ENCODE assay signal across 1 cellular context in genomic region chr7:139915301-139915863, GRCh38.
A peak's percentile ranks its signal among the peaks of the same experiment; 100 is the strongest.
TF ChIP-seq lines count a peak whose summit lies in the region.

No MANE protein-coding gene starts in this region.

TF ChIP-seq in K562, 482 proteins besides CTCF, POLR2A, EP300 and RAD21 (continued from another document and continues in another):
- TF ChIP-seq ZNF318 (IDR thresholded peaks at IDR 0.05; ENCODE audit: borderline replicate concordance in 1 of 2, low read depth in 1 of 2) (no peak), SRSF7 (optimal IDR thresholded peaks at IDR 0.05; ENCODE audit: low read depth, low read length) (no peak), SPI1 (IDR thresholded peaks at IDR 0.05; ENCODE audit: borderline replicate concordance, low read depth, low read length) (no peak), TCF15 (CRISPR knock-in tag; IDR thresholded peaks at IDR 0.05) (no peak), ZNF57 (CRISPR knock-in tag; IDR thresholded peaks at IDR 0.05) (no peak), BRD4 (IDR thresholded peaks at IDR 0.05) (no peak), CHD1 (IDR thresholded peaks at IDR 0.05; ENCODE audit: low read length) (peak; percentile 44), HDAC3 (IDR thresholded peaks at IDR 0.05; ENCODE audit: borderline replicate concordance, partially characterized antibody) (no peak), JUN (IDR thresholded peaks at IDR 0.05; ENCODE audit: borderline replicate concordance, low read depth, low read length) (peak; percentile 31; the same call in 1 of the 2 replicates), JUN (CRISPR knock-in tag; IDR thresholded peaks at IDR 0.05; ENCODE audit: borderline replicate concordance) (no peak), CBX1 (IDR thresholded peaks at IDR 0.05; ENCODE audit: low read depth) (0 out of 2 replicates have a peak, but pooled peaks have one; percentile 5), ERF (CRISPR knock-in tag; IDR thresholded peaks at IDR 0.05) (0 out of 2 replicates have a peak, but pooled peaks have one; percentile 53), HBP1 (CRISPR knock-in tag; IDR thresholded peaks at IDR 0.05) (no peak), ZBTB17 (CRISPR knock-in tag; IDR thresholded peaks at IDR 0.05) (no peak), GATA2 (CRISPR knock-in tag; IDR thresholded peaks at IDR 0.05) (no peak), DEAF1 (CRISPR knock-in tag; IDR thresholded peaks at IDR 0.05) (no peak), ARHGAP35 (IDR thresholded peaks at IDR 0.05; ENCODE audit: partially characterized antibody) (no peak), CEBPG (CRISPR knock-in tag; IDR thresholded peaks at IDR 0.05) (no peak), CEBPG (tag; conservative IDR thresholded peaks at IDR 0.05 in 1 of 2, IDR thresholded peaks at IDR 0.05 in 1 of 2) (peak in 1 of 2 experiments; percentile 70; a peak in 1 of 4 replicates), TSHZ1 (CRISPR knock-in tag; IDR thresholded peaks at IDR 0.05) (no peak), GTF2A2 (tag; IDR thresholded peaks at IDR 0.05) (peak; percentile 76), ZNF253 (CRISPR knock-in tag; conservative IDR thresholded peaks at IDR 0.05) (no peak), ZNF133 (CRISPR knock-in tag; IDR thresholded peaks at IDR 0.05) (no peak), ZNF174 (CRISPR knock-in tag; IDR thresholded peaks at IDR 0.05) (no peak), TCF3 (CRISPR knock-in tag; IDR thresholded peaks at IDR 0.05) (no peak), CREB3 (tag; conservative IDR thresholded peaks at IDR 0.05; ENCODE audit: low read depth) (no peak), PML (IDR thresholded peaks at IDR 0.05; ENCODE audit: low read length) (no peak), TCFL5 (CRISPR knock-in tag; conservative IDR thresholded peaks at IDR 0.05) (no peak), RBFOX2 (IDR thresholded peaks at IDR 0.05; ENCODE audit: low read depth, low read length) (no peak), HSF4 (CRISPR knock-in tag; IDR thresholded peaks at IDR 0.05; ENCODE audit: borderline replicate concordance) (0 out of 2 replicates have a peak, but pooled peaks have one; percentile 69), SMAD3 (CRISPR knock-in tag; conservative IDR thresholded peaks at IDR 0.05) (no peak), NR1H2 (CRISPR knock-in tag; IDR thresholded peaks at IDR 0.05) (no peak), MAFF (IDR thresholded peaks at IDR 0.05; ENCODE audit: low read length) (no peak), ZNF24 (IDR thresholded peaks at IDR 0.05) (no peak), FOXA3 (CRISPR knock-in tag; conservative IDR thresholded peaks at IDR 0.05 in 1 of 2, IDR thresholded peaks at IDR 0.05 in 1 of 2) (peak in 1 of 2 experiments; percentile 81; a peak in 3 of 4 replicates)
- TF ChIP-seq, protein P1, sequence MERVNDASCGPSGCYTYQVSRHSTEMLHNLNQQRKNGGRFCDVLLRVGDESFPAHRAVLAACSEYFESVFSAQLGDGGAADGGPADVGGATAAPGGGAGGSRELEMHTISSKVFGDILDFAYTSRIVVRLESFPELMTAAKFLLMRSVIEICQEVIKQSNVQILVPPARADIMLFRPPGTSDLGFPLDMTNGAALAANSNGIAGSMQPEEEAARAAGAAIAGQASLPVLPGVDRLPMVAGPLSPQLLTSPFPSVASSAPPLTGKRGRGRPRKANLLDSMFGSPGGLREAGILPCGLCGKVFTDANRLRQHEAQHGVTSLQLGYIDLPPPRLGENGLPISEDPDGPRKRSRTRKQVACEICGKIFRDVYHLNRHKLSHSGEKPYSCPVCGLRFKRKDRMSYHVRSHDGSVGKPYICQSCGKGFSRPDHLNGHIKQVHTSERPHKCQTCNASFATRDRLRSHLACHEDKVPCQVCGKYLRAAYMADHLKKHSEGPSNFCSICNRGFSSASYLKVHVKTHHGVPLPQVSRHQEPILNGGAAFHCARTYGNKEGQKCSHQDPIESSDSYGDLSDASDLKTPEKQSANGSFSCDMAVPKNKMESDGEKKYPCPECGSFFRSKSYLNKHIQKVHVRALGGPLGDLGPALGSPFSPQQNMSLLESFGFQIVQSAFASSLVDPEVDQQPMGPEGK (CRISPR knock-in tag; IDR thresholded peaks at IDR 0.05; ENCODE audit: borderline replicate concordance) = no peak
- TF ChIP-seq, protein P2, sequence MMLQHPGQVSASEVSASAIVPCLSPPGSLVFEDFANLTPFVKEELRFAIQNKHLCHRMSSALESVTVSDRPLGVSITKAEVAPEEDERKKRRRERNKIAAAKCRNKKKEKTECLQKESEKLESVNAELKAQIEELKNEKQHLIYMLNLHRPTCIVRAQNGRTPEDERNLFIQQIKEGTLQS (IDR thresholded peaks at IDR 0.05) = peak; percentile 66
- TF ChIP-seq, protein P2 (CRISPR knock-in tag; conservative IDR thresholded peaks at IDR 0.05) = no peak
- TF ChIP-seq, protein P3, sequence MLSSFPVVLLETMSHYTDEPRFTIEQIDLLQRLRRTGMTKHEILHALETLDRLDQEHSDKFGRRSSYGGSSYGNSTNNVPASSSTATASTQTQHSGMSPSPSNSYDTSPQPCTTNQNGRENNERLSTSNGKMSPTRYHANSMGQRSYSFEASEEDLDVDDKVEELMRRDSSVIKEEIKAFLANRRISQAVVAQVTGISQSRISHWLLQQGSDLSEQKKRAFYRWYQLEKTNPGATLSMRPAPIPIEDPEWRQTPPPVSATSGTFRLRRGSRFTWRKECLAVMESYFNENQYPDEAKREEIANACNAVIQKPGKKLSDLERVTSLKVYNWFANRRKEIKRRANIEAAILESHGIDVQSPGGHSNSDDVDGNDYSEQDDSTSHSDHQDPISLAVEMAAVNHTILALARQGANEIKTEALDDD (IDR thresholded peaks at IDR 0.05) = no peak
- TF ChIP-seq, protein P4, sequence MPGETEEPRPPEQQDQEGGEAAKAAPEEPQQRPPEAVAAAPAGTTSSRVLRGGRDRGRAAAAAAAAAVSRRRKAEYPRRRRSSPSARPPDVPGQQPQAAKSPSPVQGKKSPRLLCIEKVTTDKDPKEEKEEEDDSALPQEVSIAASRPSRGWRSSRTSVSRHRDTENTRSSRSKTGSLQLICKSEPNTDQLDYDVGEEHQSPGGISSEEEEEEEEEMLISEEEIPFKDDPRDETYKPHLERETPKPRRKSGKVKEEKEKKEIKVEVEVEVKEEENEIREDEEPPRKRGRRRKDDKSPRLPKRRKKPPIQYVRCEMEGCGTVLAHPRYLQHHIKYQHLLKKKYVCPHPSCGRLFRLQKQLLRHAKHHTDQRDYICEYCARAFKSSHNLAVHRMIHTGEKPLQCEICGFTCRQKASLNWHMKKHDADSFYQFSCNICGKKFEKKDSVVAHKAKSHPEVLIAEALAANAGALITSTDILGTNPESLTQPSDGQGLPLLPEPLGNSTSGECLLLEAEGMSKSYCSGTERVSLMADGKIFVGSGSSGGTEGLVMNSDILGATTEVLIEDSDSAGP (CRISPR knock-in tag; IDR thresholded peaks at IDR 0.05) = no peak
